ENCODE assay signal across 14 cellular contexts in the genomic region with DNA sequence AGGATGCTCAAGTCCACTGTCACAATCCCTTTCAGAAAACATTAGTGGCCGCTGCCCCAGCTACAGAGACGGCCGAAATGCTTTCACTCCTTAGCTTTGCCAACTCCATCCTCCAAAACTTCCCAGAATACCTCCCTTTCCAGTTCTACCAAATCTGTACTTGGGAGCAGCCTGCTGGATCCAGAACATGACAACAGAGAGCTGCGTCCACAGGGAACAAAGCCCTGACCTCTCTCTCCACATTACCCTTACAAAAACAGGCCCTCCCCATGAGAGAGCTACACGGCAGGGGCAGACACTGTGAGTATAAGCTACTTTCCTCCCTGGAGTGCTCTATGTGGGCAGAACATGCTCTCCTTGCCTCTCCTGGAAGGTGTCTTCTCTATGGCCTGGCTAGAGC. TPM values are rescaled to one million over a fixed set of nuclear protein-coding genes. Genes with fewer than 3 reads are reported as not detected.
DNase-seq lines count a peak whose midpoint lies in the region; ATAC-seq and FAIRE-seq lines count a peak whose summit lies in the region.
"Had no signal": no experiment of that assay in that cellular context is flagged by ENCODE, and none has a peak within 500 bp of the region (broad histone marks: within the 10 kb centered on the region; RNA-seq: fewer than 3 reads in every experiment).

No MANE protein-coding gene starts in this region.

- H3K9me3 Mint-ChIP-seq in activated naive CD4-positive, alpha-beta T cell treated with anti-CD3 and anti-CD28 coated beads, Interleukin-2, amount 50 U/mL, for 24 hours, result no peaks in the 10 kb centered on the region
- H3K9me3 Mint-ChIP-seq in activated naive CD4-positive, alpha-beta T cell treated with anti-CD3 and anti-CD28 coated beads, Interleukin-2, amount 50 U/mL, for 72 hours, result no peaks in the 10 kb centered on the region
- H3K9me3 Mint-ChIP-seq in memory B cell, result no peaks in the 10 kb centered on the region
- H3K9me3 Mint-ChIP-seq in activated CD4-positive, alpha-beta T cell treated with anti-CD3 and anti-CD28 coated beads, Interleukin-2, amount 10 ng/mL, durations not matched to agents 7 days and 5 days, result no peaks in the 10 kb centered on the region

- CTCF ChIA-PET in activated CD4-positive, alpha-beta T cell treated with anti-CD3 and anti-CD28 coated beads, Interleukin-2, amount 10 ng/mL, durations not matched to agents 7 days and 5 days (lab: Charles Lee), result interaction anchor here (0.6 to 1.2 kb wide), 3 partner anchors 12 to 1799 kb away, joined by 3 read pairs; no protein-coding TSS in a partner anchor

- peaks cover 38% of the 10 kb centered on the region for H3K4me1 Mint-ChIP-seq in activated naive CD4-positive, alpha-beta T cell treated with anti-CD3 and anti-CD28 coated beads, Interleukin-2, amount 50 U/mL, for 24 hours
- H3K4me1 Mint-ChIP-seq in T-helper 17 cell (peaks cover 31% of the 10 kb centered on the region), memory B cell (peaks cover 18% of the 10 kb centered on the region)
- peaks cover 40% of the 10 kb centered on the region for H3K4me1 Mint-ChIP-seq in activated CD4-positive, alpha-beta T cell treated with anti-CD3 and anti-CD28 coated beads, Interleukin-2, amount 10 ng/mL, durations not matched to agents 7 days and 5 days

- H3K27me3 Mint-ChIP-seq in activated naive CD4-positive, alpha-beta T cell treated with anti-CD3 and anti-CD28 coated beads, Interleukin-2, amount 50 U/mL, for 24 hours, result no peaks in the 10 kb centered on the region
- H3K27me3 Mint-ChIP-seq in T-helper 17 cell (no peaks in the 10 kb centered on the region), memory B cell (no peaks in the 10 kb centered on the region)
- H3K27me3 Mint-ChIP-seq in activated CD4-positive, alpha-beta T cell treated with anti-CD3 and anti-CD28 coated beads, Interleukin-2, amount 10 ng/mL, durations not matched to agents 7 days and 5 days, result no peaks in the 10 kb centered on the region

- peaks cover 17% of the 10 kb centered on the region for H3K36me3 Mint-ChIP-seq in activated naive CD4-positive, alpha-beta T cell treated with anti-CD3 and anti-CD28 coated beads, Interleukin-2, amount 50 U/mL, for 24 hours
- H3K36me3 Mint-ChIP-seq in activated naive CD4-positive, alpha-beta T cell treated with anti-CD3 and anti-CD28 coated beads, Interleukin-2, amount 50 U/mL, for 72 hours, result peaks cover 24 to 25% of the 10 kb centered on the region in 2 donors
- H3K36me3 Mint-ChIP-seq in T-helper 17 cell (ENCODE audit: low read depth) (peaks cover 8% of the 10 kb centered on the region), memory B cell (peaks cover 16% of the 10 kb centered on the region)
- peaks cover 49% of the 10 kb centered on the region for H3K36me3 Mint-ChIP-seq in activated CD4-positive, alpha-beta T cell treated with anti-CD3 and anti-CD28 coated beads, Interleukin-2, amount 10 ng/mL, durations not matched to agents 7 days and 5 days (ENCODE audit: low read depth)

- POLR2A ChIA-PET in activated CD4-positive, alpha-beta T cell treated with anti-CD3 and anti-CD28 coated beads, Interleukin-2, amount 10 ng/mL, durations not matched to agents 7 days and 5 days (lab: Charles Lee), result no interaction called here

- no peaks in the 10 kb centered on the region for H3K9me3 ChIP-seq in T-helper 17 cell (ENCODE audit: control insufficient read depth, low read length, poor library complexity, severe bottlenecking)

- FAIRE-seq in urothelium cell line (lab: Jason Lieb, UNC), result peak; percentile 66

- no peak overlapping the region for H3K4me3 Mint-ChIP-seq in activated naive CD4-positive, alpha-beta T cell treated with anti-CD3 and anti-CD28 coated beads, Interleukin-2, amount 50 U/mL, for 24 hours
- H3K4me3 Mint-ChIP-seq in T-helper 17 cell, result no peak overlapping the region
- no peak overlapping the region for H3K4me3 Mint-ChIP-seq in memory B cell
- H3K4me3 Mint-ChIP-seq in activated CD4-positive, alpha-beta T cell treated with anti-CD3 and anti-CD28 coated beads, Interleukin-2, amount 10 ng/mL, durations not matched to agents 7 days and 5 days, result no peak overlapping the region

- H3K27ac Mint-ChIP-seq in activated naive CD4-positive, alpha-beta T cell treated with anti-CD3 and anti-CD28 coated beads, Interleukin-2, amount 50 U/mL, for 24 hours, result peak overlapping the region; percentile 84
- peak overlapping the region in 1 of 2 donors; percentile 19 for H3K27ac Mint-ChIP-seq in activated naive CD4-positive, alpha-beta T cell treated with anti-CD3 and anti-CD28 coated beads, Interleukin-2, amount 50 U/mL, for 72 hours
- peak overlapping the region; percentile 79 for H3K27ac Mint-ChIP-seq in T-helper 17 cell
- peak overlapping the region; percentile 74 for H3K27ac Mint-ChIP-seq in memory B cell
- H3K27ac Mint-ChIP-seq in activated CD4-positive, alpha-beta T cell treated with anti-CD3 and anti-CD28 coated beads, Interleukin-2, amount 10 ng/mL, durations not matched to agents 7 days and 5 days, result no peak overlapping the region

- no peak for DNase-seq in activated naive CD4-positive, alpha-beta T cell treated with anti-CD3 and anti-CD28 coated beads, Interleukin-2, amount 50 U/mL, for 72 hours (ENCODE audit: low spot score in 2 of 2)
- DNase-seq in T-helper 17 cell, result no peak
- DNase-seq in memory B cell (ENCODE audit: low spot score in 2 of 2), result no peak
- DNase-seq in urothelium cell line (ENCODE audit: low spot score), result no peak
- no peak for DNase-seq in T1000 (lab: John Stamatoyannopoulos, UW)
- DNase-seq in NOMO-1 treated with dmso at 0.1 percent for 144 hours (lab: John Stamatoyannopoulos, UW; ENCODE audit: unreplicated experiment), result no peak
- DNase-seq in activated CD4-positive, alpha-beta T cell treated with anti-CD3 and anti-CD28 coated beads, Interleukin-2, amount 10 ng/mL, durations not matched to agents 7 days and 5 days, result no peak
- DNase-seq: cortex of kidney; hippocampal formation; IMR-90; NCI-H1092 treated with DMSO at 0.1 percent for 48 hours; SHP77 treated with DMSO at 0.1 percent for 48 hours; stimulated activated naive CD8-positive, alpha-beta T cell treated with anti-CD3 and anti-CD28 coated beads, Interleukin-15, Interleukin-2, amounts not matched to agents 100 U/mL and 50 U/mL, for 24 hours had no signal

- no peak for ATAC-seq in activated naive CD4-positive, alpha-beta T cell treated with anti-CD3 and anti-CD28 coated beads, Interleukin-2, amount 50 U/mL, for 72 hours
- no peak for ATAC-seq in T-helper 17 cell
- no peak for ATAC-seq in memory B cell (ENCODE audit: low read depth)
- ATAC-seq: stimulated activated naive CD8-positive, alpha-beta T cell treated with anti-CD3 and anti-CD28 coated beads, Interleukin-15, Interleukin-2, amounts not matched to agents 100 U/mL and 50 U/mL, for 24 hours had no signal

RNA-seq across cellular contexts. Expression of a gene that starts 6.3 kb away (rescaled TPM):
- 10 to 100 TPM; 12.6 to 22.9 TPM for total RNA-seq in activated naive CD4-positive, alpha-beta T cell treated with anti-CD3 and anti-CD28 coated beads, Interleukin-2, amount 50 U/mL, for 72 hours
- total RNA-seq in T-helper 17 cell, result 10 to 100 TPM; 28.2 to 31.1 TPM
- total RNA-seq in activated CD4-positive, alpha-beta T cell treated with anti-CD3 and anti-CD28 coated beads, Interleukin-2, amount 10 ng/mL, durations not matched to agents 7 days and 5 days, result 10 to 100 TPM; 29.0 to 29.8 TPM

RNA-seq across cellular contexts. Expression of a gene that starts 12.3 kb away (rescaled TPM):
- 100 to 1,000 TPM in 1 of 2 donors, 10 to 100 TPM in 1; 93.6 to 109 TPM for total RNA-seq in activated naive CD4-positive, alpha-beta T cell treated with anti-CD3 and anti-CD28 coated beads, Interleukin-2, amount 50 U/mL, for 72 hours
- total RNA-seq in T-helper 17 cell, result 10 to 100 TPM; 35.4 to 43.3 TPM
- total RNA-seq in activated CD4-positive, alpha-beta T cell treated with anti-CD3 and anti-CD28 coated beads, Interleukin-2, amount 10 ng/mL, durations not matched to agents 7 days and 5 days, result 100 to 1,000 TPM; 107 to 131 TPM
